In genomic region chr10:71144824-71145223, GRCh38 we compare ENCODE assay signal across 8 cellular contexts.
"Had no signal": no experiment of that assay in that cellular context is flagged by ENCODE, and none has a peak within 500 bp of the region (broad histone marks: within the 10 kb centered on the region; RNA-seq: fewer than 3 reads in every experiment).

No MANE protein-coding gene starts in this region.

- H3K27ac ChIP-seq: GM23248 had no signal

- H3K4me2 ChIP-seq: GM23338 had no signal

- ATAC-seq: GM23338, HCT116 had no signal

- H3K9me3 ChIP-seq: HAP-1 had no signal

- H3K27ac Mint-ChIP-seq: GM23338, HFFc6 had no signal

- H3K4me1 Mint-ChIP-seq: GM23338 had no signal

- H3K4me3 Mint-ChIP-seq: GM23338, HFFc6 had no signal

- H3K9ac ChIP-seq: GM23248 had no signal

- H3K4me1 ChIP-seq: HAP-1 had no signal

- DNase-seq: GM23248, GOT3, H7, HCEC 1CT, HFFc6 had no signal

- H3K9me3 Mint-ChIP-seq: GM23338, HFFc6 had no signal

- H2AFZ ChIP-seq: GM23248, GM23338 had no signal
